In genomic region chr20:2088904-2089303, GRCh38 we compare ENCODE assay signal across 1 cellular context.
TF ChIP-seq lines count a peak whose summit lies in the region.

No MANE protein-coding gene starts in this region.

TF ChIP-seq in A549, 52 proteins besides CTCF, POLR2A, EP300 and RAD21 (continued from another document):
- TF ChIP-seq, protein P1, sequence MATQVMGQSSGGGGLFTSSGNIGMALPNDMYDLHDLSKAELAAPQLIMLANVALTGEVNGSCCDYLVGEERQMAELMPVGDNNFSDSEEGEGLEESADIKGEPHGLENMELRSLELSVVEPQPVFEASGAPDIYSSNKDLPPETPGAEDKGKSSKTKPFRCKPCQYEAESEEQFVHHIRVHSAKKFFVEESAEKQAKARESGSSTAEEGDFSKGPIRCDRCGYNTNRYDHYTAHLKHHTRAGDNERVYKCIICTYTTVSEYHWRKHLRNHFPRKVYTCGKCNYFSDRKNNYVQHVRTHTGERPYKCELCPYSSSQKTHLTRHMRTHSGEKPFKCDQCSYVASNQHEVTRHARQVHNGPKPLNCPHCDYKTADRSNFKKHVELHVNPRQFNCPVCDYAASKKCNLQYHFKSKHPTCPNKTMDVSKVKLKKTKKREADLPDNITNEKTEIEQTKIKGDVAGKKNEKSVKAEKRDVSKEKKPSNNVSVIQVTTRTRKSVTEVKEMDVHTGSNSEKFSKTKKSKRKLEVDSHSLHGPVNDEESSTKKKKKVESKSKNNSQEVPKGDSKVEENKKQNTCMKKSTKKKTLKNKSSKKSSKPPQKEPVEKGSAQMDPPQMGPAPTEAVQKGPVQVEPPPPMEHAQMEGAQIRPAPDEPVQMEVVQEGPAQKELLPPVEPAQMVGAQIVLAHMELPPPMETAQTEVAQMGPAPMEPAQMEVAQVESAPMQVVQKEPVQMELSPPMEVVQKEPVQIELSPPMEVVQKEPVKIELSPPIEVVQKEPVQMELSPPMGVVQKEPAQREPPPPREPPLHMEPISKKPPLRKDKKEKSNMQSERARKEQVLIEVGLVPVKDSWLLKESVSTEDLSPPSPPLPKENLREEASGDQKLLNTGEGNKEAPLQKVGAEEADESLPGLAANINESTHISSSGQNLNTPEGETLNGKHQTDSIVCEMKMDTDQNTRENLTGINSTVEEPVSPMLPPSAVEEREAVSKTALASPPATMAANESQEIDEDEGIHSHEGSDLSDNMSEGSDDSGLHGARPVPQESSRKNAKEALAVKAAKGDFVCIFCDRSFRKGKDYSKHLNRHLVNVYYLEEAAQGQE (IDR thresholded peaks at IDR 0.05): no peak
- TF ChIP-seq NFE2L2 (conservative IDR thresholded peaks at IDR 0.05; ENCODE audit: low read length) (no peak), RFX5 (IDR thresholded peaks at IDR 0.05) (no peak), FOXS1 (CRISPR knock-in tag; IDR thresholded peaks at IDR 0.05) (no peak)
